ENCODE assay signal across 16 cellular contexts in the genomic region with DNA sequence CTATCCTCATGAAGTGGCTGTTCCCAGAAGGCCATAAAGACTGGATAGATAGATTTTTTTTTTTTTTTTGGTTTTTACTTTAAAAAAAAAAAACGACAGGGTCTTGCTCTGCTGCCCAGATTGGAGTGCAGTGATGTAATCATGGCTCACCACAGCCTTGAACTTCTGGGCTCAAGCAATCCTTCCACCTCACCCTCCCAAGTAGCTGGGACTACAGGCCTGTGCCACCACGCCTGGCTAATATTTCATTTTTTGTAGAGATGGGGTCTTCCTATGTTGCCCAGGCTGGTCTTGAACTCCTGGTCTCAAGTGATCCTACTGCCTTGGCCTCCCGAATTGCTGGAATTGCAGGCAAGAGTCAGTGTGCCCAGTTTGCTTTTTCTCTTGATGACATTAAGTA.
DNase-seq lines count a peak whose midpoint lies in the region; ATAC-seq and TF ChIP-seq lines count a peak whose summit lies in the region.
"Had no signal": no experiment of that assay in that cellular context is flagged by ENCODE, and none has a peak within 500 bp of the region (broad histone marks: within the 10 kb centered on the region; RNA-seq: fewer than 3 reads in every experiment).

No MANE protein-coding gene starts in this region.

- peaks cover 78% of the 10 kb centered on the region for H3K4me1 Mint-ChIP-seq in T-helper 1 cell treated with Interleukin-12 subunit alpha and Interleukin-12 subunit beta and Interleukin-4 antibody, amounts not matched to agents 30 μg/mL and 1 μg/mL, for 36 hours (ENCODE audit: low read depth)
- peaks cover 79% of the 10 kb centered on the region for H3K4me1 Mint-ChIP-seq in stimulated activated effector memory CD8-positive, alpha-beta T cell treated with anti-CD3 and anti-CD28 coated beads, Interleukin-12 subunit alpha, Interleukin-12 subunit beta, amount 100 ng/mL, for 72 hours

- TF ChIP-seq CTCF in colonic mucosa (IDR thresholded peaks at IDR 0.05) (no peak), WERI-Rb-1 (IDR thresholded peaks at IDR 0.05; ENCODE audit: low read depth, low read length) (no peak)

- DNase-seq in T-helper 1 cell = no peak
- no peak for DNase-seq in SJSA1 (ENCODE audit: low read depth in 1 of 2, low spot score in 2 of 2)
- no peak for DNase-seq in colonic mucosa
- DNase-seq in stimulated activated effector memory CD8-positive, alpha-beta T cell treated with anti-CD3 and anti-CD28 coated beads, Interleukin-12 subunit alpha, Interleukin-12 subunit beta, amount 100 ng/mL, for 72 hours (ENCODE audit: low spot score in 2 of 2) = no peak
- no peak for DNase-seq in foreskin melanocyte
- no peak for DNase-seq in HT-29 (ENCODE audit: low spot score)
- no peak for DNase-seq in WERI-Rb-1
- DNase-seq: 8988T; activated CD4-positive, alpha-beta T cell treated with anti-CD3 and anti-CD28 coated beads, Interleukin-2, amount 50 U/mL, for 1 hour; cerebellar nuclear complex; heart left ventricle; left cardiac atrium; retina; stimulated activated CD4-positive, alpha-beta T cell treated with anti-CD3 and anti-CD28 coated beads, Interleukin-4, amount 100 ng/mL, for 24 hours had no signal

- H3K4me1 ChIP-seq in SJSA1 (replicated peaks) (peaks cover 89% of the 10 kb centered on the region), colonic mucosa (peaks cover 11% of the 10 kb centered on the region)
- H3K4me1 ChIP-seq: HAP-1 had no signal

- peak overlapping the region; percentile 87 for H3K27ac ChIP-seq in SJSA1
- H3K27ac ChIP-seq in colonic mucosa = peak overlapping the region; percentile 55
- no peak overlapping the region for H3K27ac ChIP-seq in WERI-Rb-1

- peak overlapping the region; percentile 96 for H3K27ac Mint-ChIP-seq in T-helper 1 cell treated with Interleukin-12 subunit alpha and Interleukin-12 subunit beta and Interleukin-4 antibody, amounts not matched to agents 30 μg/mL and 1 μg/mL, for 36 hours
- H3K27ac Mint-ChIP-seq in stimulated activated effector memory CD8-positive, alpha-beta T cell treated with anti-CD3 and anti-CD28 coated beads, Interleukin-12 subunit alpha, Interleukin-12 subunit beta, amount 100 ng/mL, for 72 hours = peak overlapping the region; percentile 97

- H3K27me3 ChIP-seq in SJSA1 (replicated peaks) = no peaks in the 10 kb centered on the region
- H3K27me3 ChIP-seq in colonic mucosa = no peaks in the 10 kb centered on the region
- no peaks in the 10 kb centered on the region for H3K27me3 ChIP-seq in WERI-Rb-1 (ENCODE audit: insufficient read depth, low read depth, severe bottlenecking)
- H3K27me3 ChIP-seq: heart left ventricle had no signal

- no peaks in the 10 kb centered on the region for H3K36me3 ChIP-seq in SJSA1
- H3K36me3 ChIP-seq in colonic mucosa = no peaks in the 10 kb centered on the region
- H3K36me3 ChIP-seq in WERI-Rb-1 = no peaks in the 10 kb centered on the region
- H3K36me3 ChIP-seq: HAP-1, heart left ventricle had no signal

- peak overlapping the region; percentile 83 for H3K4me3 Mint-ChIP-seq in T-helper 1 cell treated with Interleukin-12 subunit alpha and Interleukin-12 subunit beta and Interleukin-4 antibody, amounts not matched to agents 30 μg/mL and 1 μg/mL, for 36 hours
- peak overlapping the region; percentile 87 for H3K4me3 Mint-ChIP-seq in stimulated activated effector memory CD8-positive, alpha-beta T cell treated with anti-CD3 and anti-CD28 coated beads, Interleukin-12 subunit alpha, Interleukin-12 subunit beta, amount 100 ng/mL, for 72 hours

- no peak overlapping the region for H3K4me3 ChIP-seq in SJSA1
- H3K4me3 ChIP-seq in colonic mucosa = no peak overlapping the region
- no peak overlapping the region for H3K4me3 ChIP-seq in WERI-Rb-1 (ENCODE audit: low read depth, low read length)
- H3K4me3 ChIP-seq: HAP-1 had no signal

- intact Hi-C loops in colonic mucosa (cut with DNase I) = no loop called here

- H3K27me3 Mint-ChIP-seq in T-helper 1 cell treated with Interleukin-12 subunit alpha and Interleukin-12 subunit beta and Interleukin-4 antibody, amounts not matched to agents 30 μg/mL and 1 μg/mL, for 36 hours (ENCODE audit: low read depth) = no peaks in the 10 kb centered on the region

- H3K9me3 ChIP-seq in SJSA1 (replicated peaks) (no peaks in the 10 kb centered on the region), colonic mucosa (no peaks in the 10 kb centered on the region), WERI-Rb-1 (ENCODE audit: severe bottlenecking) (no peaks in the 10 kb centered on the region)
- H3K9me3 ChIP-seq: HAP-1, heart left ventricle had no signal

- no peak overlapping the region for H3K9ac ChIP-seq in colonic mucosa (ENCODE audit: low read depth in 2 of 2, low read length in 2 of 2)

- ATAC-seq in stimulated activated effector memory CD8-positive, alpha-beta T cell treated with anti-CD3 and anti-CD28 coated beads, Interleukin-12 subunit alpha, Interleukin-12 subunit beta, amount 100 ng/mL, for 72 hours = no peak
- ATAC-seq: heart left ventricle had no signal

- peaks cover 24% of the 10 kb centered on the region for H3K36me3 Mint-ChIP-seq in T-helper 1 cell treated with Interleukin-12 subunit alpha and Interleukin-12 subunit beta and Interleukin-4 antibody, amounts not matched to agents 30 μg/mL and 1 μg/mL, for 36 hours (ENCODE audit: low read depth)
- peaks cover 17% of the 10 kb centered on the region for H3K36me3 Mint-ChIP-seq in stimulated activated effector memory CD8-positive, alpha-beta T cell treated with anti-CD3 and anti-CD28 coated beads, Interleukin-12 subunit alpha, Interleukin-12 subunit beta, amount 100 ng/mL, for 72 hours

- H3K9me3 Mint-ChIP-seq in T-helper 1 cell treated with Interleukin-12 subunit alpha and Interleukin-12 subunit beta and Interleukin-4 antibody, amounts not matched to agents 30 μg/mL and 1 μg/mL, for 36 hours = no peaks in the 10 kb centered on the region
- H3K9me3 Mint-ChIP-seq in stimulated activated effector memory CD8-positive, alpha-beta T cell treated with anti-CD3 and anti-CD28 coated beads, Interleukin-12 subunit alpha, Interleukin-12 subunit beta, amount 100 ng/mL, for 72 hours = no peaks in the 10 kb centered on the region
